ENCODE assay signal across 17 cellular contexts in the genomic region with DNA sequence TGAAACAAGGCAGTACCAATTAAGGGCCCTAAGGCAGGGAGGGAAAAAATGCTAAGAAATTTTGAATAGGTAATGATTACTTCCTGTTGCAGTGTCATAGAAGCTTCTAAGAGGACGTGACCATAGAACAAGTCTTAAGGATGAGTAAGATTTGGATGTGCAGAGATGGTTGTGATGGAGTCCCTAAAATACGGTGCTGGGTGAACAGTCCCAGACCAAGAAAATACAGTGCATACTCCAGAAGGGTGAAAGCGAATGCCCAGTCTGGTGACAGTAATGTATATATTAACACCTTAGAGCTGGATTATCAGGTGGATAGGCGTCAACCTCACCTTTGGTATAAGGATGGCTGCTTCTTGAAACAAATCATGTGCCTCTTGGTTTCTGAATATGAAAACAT.
DNase-seq lines count a peak whose midpoint lies in the region; ATAC-seq lines count a peak whose summit lies in the region.
"Had no signal": no experiment of that assay in that cellular context is flagged by ENCODE, and none has a peak within 500 bp of the region (broad histone marks: within the 10 kb centered on the region; RNA-seq: fewer than 3 reads in every experiment).

No MANE protein-coding gene starts in this region.

- H3K27me3 Mint-ChIP-seq in activated T-helper 2 cell treated with anti-CD3 and anti-CD28 coated beads, Interferon-gamma antibody, Interleukin-2, Interleukin-4, amounts not matched to agents 10 μg/mL and 5 μg/mL and 100 μg/mL, durations not matched to agents 14 hours and 24 hours and 36 hours (ENCODE audit: low read depth), result no peaks in the 10 kb centered on the region
- H3K27me3 Mint-ChIP-seq: activated naive CD8-positive, alpha-beta T cell treated with anti-CD3 and anti-CD28 coated beads, Interleukin-2, amount 10 ng/mL, durations not matched to agents 7 days and 5 days; naive B cell had no signal

- H3K27ac ChIP-seq in substantia nigra (ENCODE audit: low read depth, low read length, poor library complexity, severe bottlenecking), result no peak overlapping the region
- H3K27ac ChIP-seq: BLaER1 treated with 17β-estradiol and CSF1 and Interleukin-3, amounts not matched to agents 10 nM and 100 nM; Peyer's patch; thoracic aorta had no signal

- H3K27ac Mint-ChIP-seq in activated T-helper 2 cell treated with anti-CD3 and anti-CD28 coated beads, Interferon-gamma antibody, Interleukin-2, Interleukin-4, amounts not matched to agents 10 μg/mL and 5 μg/mL and 100 μg/mL, durations not matched to agents 14 hours and 24 hours and 36 hours, result peak overlapping the region; percentile 94
- H3K27ac Mint-ChIP-seq: activated naive CD8-positive, alpha-beta T cell treated with anti-CD3 and anti-CD28 coated beads, Interleukin-2, amount 10 ng/mL, durations not matched to agents 7 days and 5 days; endodermal cell; naive B cell had no signal

- H3K9me3 Mint-ChIP-seq in activated T-helper 2 cell treated with anti-CD3 and anti-CD28 coated beads, Interferon-gamma antibody, Interleukin-2, Interleukin-4, amounts not matched to agents 10 μg/mL and 5 μg/mL and 100 μg/mL, durations not matched to agents 14 hours and 24 hours and 36 hours, result peaks cover 54% of the 10 kb centered on the region
- H3K9me3 Mint-ChIP-seq: endodermal cell had no signal

- no peak for DNase-seq in activated T-helper 2 cell treated with anti-CD3 and anti-CD28 coated beads, Interferon-gamma antibody, Interleukin-2, Interleukin-4, amounts not matched to agents 10 μg/mL and 5 μg/mL and 100 μg/mL, durations not matched to agents 14 hours and 24 hours and 36 hours (ENCODE audit: low spot score)
- DNase-seq in amygdala (lab: John Stamatoyannopoulos, UW) (no peak), substantia nigra (lab: John Stamatoyannopoulos, UW) (no peak)
- DNase-seq: activated CD4-positive, CD25-positive, alpha-beta regulatory T cell; activated naive CD8-positive, alpha-beta T cell treated with anti-CD3 and anti-CD28 coated beads, Interleukin-2, amount 10 ng/mL, durations not matched to agents 7 days and 5 days; DMS53; endodermal cell; naive B cell; NCI-H2081; NCI-H526 treated with DMSO at 0.1 percent for 48 hours; Peyer's patch had no signal

- H3K4me1 Mint-ChIP-seq in activated T-helper 2 cell treated with anti-CD3 and anti-CD28 coated beads, Interferon-gamma antibody, Interleukin-2, Interleukin-4, amounts not matched to agents 10 μg/mL and 5 μg/mL and 100 μg/mL, durations not matched to agents 14 hours and 24 hours and 36 hours (ENCODE audit: low read depth), result peaks cover 33% of the 10 kb centered on the region
- H3K4me1 Mint-ChIP-seq: endodermal cell, naive B cell had no signal

- intact Hi-C loops in activated T-helper 2 cell treated with anti-CD3 and anti-CD28 coated beads, Interferon-gamma antibody, Interleukin-2, Interleukin-4, amounts not matched to agents 10 μg/mL and 5 μg/mL and 100 μg/mL, durations not matched to agents 14 hours and 24 hours and 36 hours (cut with micrococcal nuclease), result loop anchor here (1.0 to 10.0 kb wide), 15 partner anchors 7 to 675 kb away; no protein-coding TSS in a partner anchor

- H3K36me3 Mint-ChIP-seq in activated T-helper 2 cell treated with anti-CD3 and anti-CD28 coated beads, Interferon-gamma antibody, Interleukin-2, Interleukin-4, amounts not matched to agents 10 μg/mL and 5 μg/mL and 100 μg/mL, durations not matched to agents 14 hours and 24 hours and 36 hours (ENCODE audit: low read depth), result peaks cover 24% of the 10 kb centered on the region
- H3K36me3 Mint-ChIP-seq: activated naive CD8-positive, alpha-beta T cell treated with anti-CD3 and anti-CD28 coated beads, Interleukin-2, amount 10 ng/mL, durations not matched to agents 7 days and 5 days; naive B cell had no signal

- no peak overlapping the region for H3K4me3 Mint-ChIP-seq in activated T-helper 2 cell treated with anti-CD3 and anti-CD28 coated beads, Interferon-gamma antibody, Interleukin-2, Interleukin-4, amounts not matched to agents 10 μg/mL and 5 μg/mL and 100 μg/mL, durations not matched to agents 14 hours and 24 hours and 36 hours (ENCODE audit: low read depth)
- H3K4me3 Mint-ChIP-seq: activated naive CD8-positive, alpha-beta T cell treated with anti-CD3 and anti-CD28 coated beads, Interleukin-2, amount 10 ng/mL, durations not matched to agents 7 days and 5 days; endodermal cell; naive B cell had no signal

- ATAC-seq in GM18868 (IDR thresholded peaks at IDR 0.05; ENCODE audit: unreplicated experiment), result peak; percentile 23
- peak; percentile 46 for ATAC-seq in GM19043 (IDR thresholded peaks at IDR 0.05; ENCODE audit: low read depth, unreplicated experiment)
- ATAC-seq in HG02870 (IDR thresholded peaks at IDR 0.05; ENCODE audit: unreplicated experiment), result peak; percentile 44
- no peak for ATAC-seq in HG03521 (IDR thresholded peaks at IDR 0.05; ENCODE audit: unreplicated experiment)
